13 cellular contexts compared by ENCODE assay signal in the genomic region with DNA sequence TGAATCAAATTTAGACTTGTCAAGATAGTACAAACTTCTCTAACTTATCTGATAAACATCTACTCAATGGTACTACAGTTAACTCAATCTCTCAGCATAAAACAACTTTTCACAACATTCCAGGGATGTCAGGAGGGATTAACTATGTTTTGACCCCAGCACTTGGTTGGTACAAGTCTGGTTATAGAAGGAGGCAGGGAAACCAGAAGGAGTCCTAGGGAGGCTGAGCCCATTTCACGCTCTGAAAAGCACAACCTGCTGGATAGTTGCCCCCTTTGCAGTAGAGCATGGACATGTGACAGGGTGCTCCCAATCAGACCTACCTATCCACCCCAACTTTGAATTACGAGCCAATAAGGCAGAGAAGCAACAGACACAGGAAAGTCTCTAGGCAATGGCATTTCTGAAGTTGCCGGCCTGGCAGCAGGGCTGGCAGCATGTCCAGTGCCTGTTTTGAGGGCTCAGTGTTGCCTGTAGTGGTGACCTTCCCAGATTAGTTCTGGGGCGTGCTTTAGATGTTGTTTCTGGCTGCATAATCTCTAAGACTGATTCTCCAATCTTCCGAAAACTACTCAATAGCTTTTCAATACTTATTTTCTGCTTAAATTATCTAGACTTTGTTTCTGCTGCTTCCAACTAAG. TPM values are rescaled to one million over a fixed set of nuclear protein-coding genes. Genes with fewer than 3 reads are reported as not detected.
DNase-seq lines count a peak whose midpoint lies in the region; ATAC-seq, FAIRE-seq and TF ChIP-seq lines count a peak whose summit lies in the region.
"Had no signal": no experiment of that assay in that cellular context is flagged by ENCODE, and none has a peak within 500 bp of the region (broad histone marks: within the 10 kb centered on the region; RNA-seq: fewer than 3 reads in every experiment).

No MANE protein-coding gene starts in this region.

- no peaks in the 10 kb centered on the region for H3K4me1 ChIP-seq in naive thymus-derived CD4-positive, alpha-beta T cell (ENCODE audit: control insufficient read depth in 2 of 2, insufficient read depth in 2 of 2, low read length in 2 of 2)
- peaks cover 11% of the 10 kb centered on the region; the same call in 1 of the 2 replicates for H3K4me1 ChIP-seq in HepG2 (ENCODE audit: insufficient read depth, low read length)

- CTCF ChIA-PET in naive thymus-derived CD4-positive, alpha-beta T cell (lab: Charles Lee), result no interaction called here
- CTCF ChIA-PET in HepG2 (lab: Yijun Ruan, JAX; ENCODE audit: low intra/inter-chr PET ratio, low total read pairs), result no interaction called here

- no peak overlapping the region for H3K27ac ChIP-seq in naive thymus-derived CD4-positive, alpha-beta T cell (ENCODE audit: low read depth, low read length)
- no peak overlapping the region for H3K27ac ChIP-seq in HepG2 (ENCODE audit: extremely low read length, insufficient read depth, low read length)
- H3K27ac ChIP-seq: BLaER1 had no signal

- H3K4me2 ChIP-seq in HepG2 (ENCODE audit: low read depth, low read length), result no peak overlapping the region
- H3K4me2 ChIP-seq: BLaER1 had no signal

- H3K27ac Mint-ChIP-seq in chondrocyte (ENCODE audit: unreplicated experiment) (peak overlapping the region; percentile 5), naive B cell (peak overlapping the region; percentile 27 to 93 (median 72))
- no peak overlapping the region for H3K27ac Mint-ChIP-seq in naive thymus-derived CD4-positive, alpha-beta T cell
- H3K27ac Mint-ChIP-seq: activated naive CD8-positive, alpha-beta T cell; natural killer cell had no signal

- no peak for FAIRE-seq in HepG2 (lab: Jason Lieb, UNC)

- BruUV-seq in HepG2 (replicated peaks; lab: Mats Ljungman, UMichigan), result no TSS peak

- H3K4me1 Mint-ChIP-seq in chondrocyte (ENCODE audit: low read depth) (peaks cover 17% of the 10 kb centered on the region), naive B cell (peaks cover 38 to 48% (median 47%) of the 10 kb centered on the region in 3 donors)
- no peaks in the 10 kb centered on the region for H3K4me1 Mint-ChIP-seq in naive thymus-derived CD4-positive, alpha-beta T cell

- no peaks in the 10 kb centered on the region for H3K27me3 Mint-ChIP-seq in chondrocyte (ENCODE audit: low read depth)
- no peaks in the 10 kb centered on the region for H3K27me3 Mint-ChIP-seq in naive B cell
- H3K27me3 Mint-ChIP-seq in naive thymus-derived CD4-positive, alpha-beta T cell, result peaks cover 0 to 20% (median 9%) of the 10 kb centered on the region in 5 donors

- TF ChIP-seq RAD21 in HepG2 (CRISPR knock-in tag; IDR thresholded peaks at IDR 0.05), result no peak

- ATAC-seq in naive B cell (ENCODE audit: low read depth in 2 of 2), result no peak
- ATAC-seq in HG03432 (IDR thresholded peaks at IDR 0.05; ENCODE audit: unreplicated experiment), result no peak
- no peak for ATAC-seq in naive thymus-derived CD4-positive, alpha-beta T cell
- ATAC-seq in GM21717 (IDR thresholded peaks at IDR 0.05; ENCODE audit: unreplicated experiment), result no peak
- no peak for ATAC-seq in HepG2
- ATAC-seq: natural killer cell had no signal

- H3K9me3 Mint-ChIP-seq in chondrocyte (ENCODE audit: low read depth), result no peaks in the 10 kb centered on the region
- H3K9me3 Mint-ChIP-seq in naive B cell, result peaks cover 0 to 2% (median 0%) of the 10 kb centered on the region in 7 donors
- H3K9me3 Mint-ChIP-seq in naive thymus-derived CD4-positive, alpha-beta T cell, result peaks cover 0 to 5% (median 0%) of the 10 kb centered on the region in 11 donors
- H3K9me3 Mint-ChIP-seq: natural killer cell had no signal

- no peaks in the 10 kb centered on the region for H3K36me3 ChIP-seq in naive thymus-derived CD4-positive, alpha-beta T cell (ENCODE audit: control insufficient read depth in 2 of 3, insufficient read depth in 3 of 3, low read length in 3 of 3)
- H3K36me3 ChIP-seq in HepG2 (replicated peaks in 1 of 2; ENCODE audit: control insufficient read depth in 1 of 2, insufficient read depth in 2 of 2, low read length in 2 of 2), result no peaks in the 10 kb centered on the region
- H3K36me3 ChIP-seq: BLaER1 had no signal

- peaks cover 0 to 3% of the 10 kb centered on the region in 2 donors for H3K27me3 ChIP-seq in naive thymus-derived CD4-positive, alpha-beta T cell (ENCODE audit: control insufficient read depth in 2 of 2, insufficient read depth in 2 of 2, low read length in 2 of 2)
- no peaks in the 10 kb centered on the region for H3K27me3 ChIP-seq in HepG2 (ENCODE audit: control insufficient read depth in 1 of 2, insufficient read depth in 2 of 2, low read length in 2 of 2)
- H3K27me3 ChIP-seq: BLaER1 had no signal

- H3K4me3 ChIP-seq in naive thymus-derived CD4-positive, alpha-beta T cell (ENCODE audit: low read length), result no peak overlapping the region
- no peak overlapping the region for H3K4me3 ChIP-seq in HepG2 (replicated peaks in 1 of 3; ENCODE audit: insufficient read depth in 1 of 3, low read depth in 2 of 3, low read length in 3 of 3)
- H3K4me3 ChIP-seq: BLaER1 had no signal

- TF ChIP-seq CTCF in chondrocyte (IDR thresholded peaks at IDR 0.05), result no peak
- TF ChIP-seq CTCF in HepG2 (CRISPR knock-in tag; IDR thresholded peaks at IDR 0.05), result no peak

- POLR2A ChIA-PET in naive thymus-derived CD4-positive, alpha-beta T cell (lab: Charles Lee), result no interaction called here
- POLR2A ChIA-PET in HepG2 (lab: Yijun Ruan, JAX), result no interaction called here

- H3K9me3 ChIP-seq in naive thymus-derived CD4-positive, alpha-beta T cell (ENCODE audit: control insufficient read depth in 2 of 3, low read length in 3 of 3), result no peaks in the 10 kb centered on the region
- H3K9me3 ChIP-seq in HepG2 (ENCODE audit: low read length), result no peaks in the 10 kb centered on the region
- H3K9me3 ChIP-seq: BLaER1 had no signal

- H4K20me1 ChIP-seq in HepG2 (ENCODE audit: insufficient read depth, low read length), result no peaks in the 10 kb centered on the region
- H4K20me1 ChIP-seq: BLaER1 had no signal

- in situ Hi-C loops in HepG2 (cut with HindIII; ENCODE audit: extremely low pct_ligation_motif_present, low pct_unique_long_range_greater_than_20kb), result no loop called here

- DNase-seq in AG20443 (ENCODE audit: low spot score), result peak; percentile 32
- DNase-seq in M059J (ENCODE audit: low read depth), result peak; percentile 81
- DNase-seq in chondrocyte (ENCODE audit: low spot score), result no peak
- no peak for DNase-seq in naive B cell
- DNase-seq in naive thymus-derived CD4-positive, alpha-beta T cell, result no peak
- DNase-seq in HepG2 (ENCODE audit: low spot score), result no peak
- DNase-seq: natural killer cell, NCI-H1092, NCI-H526 treated with DMSO at 0.1 percent for 48 hours had no signal

- H3K4me3 Mint-ChIP-seq in chondrocyte (ENCODE audit: unreplicated experiment) (no peak overlapping the region), naive B cell (peak overlapping the region in 5 of 8 donors; percentile 1 to 34 (median 24))
- no peak overlapping the region for H3K4me3 Mint-ChIP-seq in naive thymus-derived CD4-positive, alpha-beta T cell
- H3K4me3 Mint-ChIP-seq: activated naive CD8-positive, alpha-beta T cell; natural killer cell had no signal

- 70% methylated on average over 2 of the region's 5 CpGs for WGBS in HepG2 (ENCODE audit: low lambda C conversion rate)

- H3K9ac ChIP-seq in HepG2 (ENCODE audit: insufficient read depth, low read depth, low read length), result no peak overlapping the region
- H3K9ac ChIP-seq: BLaER1 had no signal

- TF ChIP-seq POLR2A in HepG2 (IDR thresholded peaks at IDR 0.05; ENCODE audit: insufficient read depth in 1 of 2, low read depth in 2 of 2, low read length in 2 of 2), result no peak

- H3K79me2 ChIP-seq in HepG2 (ENCODE audit: insufficient read depth, low read length), result no peaks in the 10 kb centered on the region

- intact Hi-C loops in naive thymus-derived CD4-positive, alpha-beta T cell (cut with micrococcal nuclease), result no loop called here
- intact Hi-C loops in HepG2 (cut with micrococcal nuclease; ENCODE audit: unreplicated experiment), result no loop called here

- H3K36me3 Mint-ChIP-seq in chondrocyte (ENCODE audit: low read depth) (no peaks in the 10 kb centered on the region), naive B cell (no peaks in the 10 kb centered on the region)
- H3K36me3 Mint-ChIP-seq in naive thymus-derived CD4-positive, alpha-beta T cell, result no peaks in the 10 kb centered on the region
- H3K36me3 Mint-ChIP-seq: activated naive CD8-positive, alpha-beta T cell; natural killer cell had no signal

- no peak for TF ChIP-seq EP300 in HepG2 (IDR thresholded peaks at IDR 0.05; ENCODE audit: low read depth in 2 of 2, low read length in 2 of 2)
- TF ChIP-seq EP300 in HepG2 (CRISPR knock-in tag; IDR thresholded peaks at IDR 0.05; ENCODE audit: borderline replicate concordance), result no peak

- H2AFZ ChIP-seq in HepG2 (ENCODE audit: low read length), result no peak overlapping the region

RNA-seq across cellular contexts. Expression of a gene that starts 8.2 kb away (rescaled TPM):
- total RNA-seq in M059J (2014; rRNA removed; shearing (Covaris generic)), result not detected in 2 replicates
- total RNA-seq in chondrocyte (not detected in 3 replicates), HepG2 (2016; rRNA removed; fragmentation: Illumina TruSeq; extraction: Trizol) (not detected in 2 replicates)
- polyA plus RNA-seq in naive B cell (ENCODE audit: low read depth in 6 of 6) (1 to 10 TPM in 1 of 6 donors, under 1 TPM in 2, not detected in 3; 0.35 to 2.6 (median 0.71) TPM), HepG2 (2011; rRNA removed) (not detected in 2 replicates)
- total RNA-seq in naive thymus-derived CD4-positive, alpha-beta T cell, result not detected
- polyA plus RNA-seq in naive thymus-derived CD4-positive, alpha-beta T cell, result not detected
- not detected in 2 replicates for total RNA-seq in HepG2 (2016; cell fraction: cytosol; rRNA removed; fragmentation: Illumina TruSeq; extraction: Trizol; ENCODE audit: low read depth)
- not detected in 2 replicates for total RNA-seq in HepG2 (2016; cell fraction: insoluble cytoplasmic fraction; rRNA removed; fragmentation: Illumina TruSeq; extraction: Trizol)
- not detected in 2 replicates for total RNA-seq in HepG2 (2016; cell fraction: membrane; rRNA removed; fragmentation: Illumina TruSeq; extraction: Trizol)
- not detected in 2 replicates for total RNA-seq in HepG2 (2016; cell fraction: nucleus; rRNA removed; fragmentation: Illumina TruSeq; extraction: Trizol)
- not detected in 2 replicates for polyA plus RNA-seq in HepG2 (2011; cell fraction: cytosol; rRNA removed)
- not detected in 2 replicates for polyA plus RNA-seq in HepG2 (2011; cell fraction: nucleus; rRNA removed)
- polyA plus RNA-seq in HepG2 (2012), result not detected in 2 replicates
- not detected in 2 replicates for polyA plus RNA-seq in HepG2 (2016; cell fraction: cytosol; fragmentation: Illumina TruSeq; extraction: Trizol; ENCODE audit: low read depth)
- not detected in 2 replicates for polyA plus RNA-seq in HepG2 (2016; cell fraction: insoluble cytoplasmic fraction; fragmentation: Illumina TruSeq; extraction: Trizol; ENCODE audit: low read depth)
- not detected in 2 replicates for polyA plus RNA-seq in HepG2 (2016; cell fraction: membrane; fragmentation: Illumina TruSeq; extraction: Trizol; ENCODE audit: low read depth)
- not detected in 2 replicates for polyA plus RNA-seq in HepG2 (2016; cell fraction: nucleus; fragmentation: Illumina TruSeq; extraction: Trizol; ENCODE audit: insufficient read depth, low read depth)
- 0.51 TPM in 1 of 2 replicates, not detected in the other for polyA minus RNA-seq in HepG2 (2011; rRNA and poly(A)+ RNA removed; ENCODE audit: low replicate concordance)
- polyA minus RNA-seq in HepG2 (2011; cell fraction: cytosol; rRNA and poly(A)+ RNA removed), result not detected in 2 replicates
- polyA minus RNA-seq in HepG2 (2011; cell fraction: nucleus; rRNA and poly(A)+ RNA removed), result not detected in 2 replicates
- total RNA-seq: natural killer cell had no signal

RNA-seq across cellular contexts. Expression of a gene that starts 28.8 kb away (rescaled TPM):
- total RNA-seq in M059J (2014; rRNA removed; shearing (Covaris generic)), result 37.3 and 38.2 TPM in 2 replicates
- total RNA-seq in chondrocyte (37.0 to 43.1 TPM (median 42.1 TPM) in 3 replicates), HepG2 (2016; rRNA removed; fragmentation: Illumina TruSeq; extraction: Trizol) (28.1 and 46.0 TPM in 2 replicates)
- polyA plus RNA-seq in naive B cell (ENCODE audit: low read depth in 6 of 6) (100 to 1,000 TPM; 162 to 235 (median 220) TPM), HepG2 (2011; rRNA removed) (32.0 and 39.8 TPM in 2 replicates)
- total RNA-seq in naive thymus-derived CD4-positive, alpha-beta T cell, result 10 to 100 TPM; 41.2 to 68.5 (median 66.1) TPM
- 100 to 1,000 TPM; 106 to 131 TPM for polyA plus RNA-seq in naive thymus-derived CD4-positive, alpha-beta T cell
- total RNA-seq in HepG2 (2016; cell fraction: cytosol; rRNA removed; fragmentation: Illumina TruSeq; extraction: Trizol; ENCODE audit: low read depth), result 217 and 228 TPM in 2 replicates
- total RNA-seq in HepG2 (2016; cell fraction: insoluble cytoplasmic fraction; rRNA removed; fragmentation: Illumina TruSeq; extraction: Trizol), result 28.8 and 45.3 TPM in 2 replicates
- total RNA-seq in HepG2 (2016; cell fraction: membrane; rRNA removed; fragmentation: Illumina TruSeq; extraction: Trizol), result 72.6 and 86.1 TPM in 2 replicates
- total RNA-seq in HepG2 (2016; cell fraction: nucleus; rRNA removed; fragmentation: Illumina TruSeq; extraction: Trizol), result 43.9 and 45.5 TPM in 2 replicates
- polyA plus RNA-seq in HepG2 (2011; cell fraction: cytosol; rRNA removed), result 21.6 and 31.0 TPM in 2 replicates
- polyA plus RNA-seq in HepG2 (2011; cell fraction: nucleus; rRNA removed), result 14.4 and 18.7 TPM in 2 replicates
- 37.4 and 44.5 TPM in 2 replicates for polyA plus RNA-seq in HepG2 (2012)
- 6.6 and 7.0 TPM in 2 replicates for polyA plus RNA-seq in HepG2 (2016; cell fraction: cytosol; fragmentation: Illumina TruSeq; extraction: Trizol; ENCODE audit: low read depth)
- polyA plus RNA-seq in HepG2 (2016; cell fraction: insoluble cytoplasmic fraction; fragmentation: Illumina TruSeq; extraction: Trizol; ENCODE audit: low read depth), result 21.5 and 26.7 TPM in 2 replicates
- polyA plus RNA-seq in HepG2 (2016; cell fraction: membrane; fragmentation: Illumina TruSeq; extraction: Trizol; ENCODE audit: low read depth), result 13.9 and 14.4 TPM in 2 replicates
- polyA plus RNA-seq in HepG2 (2016; cell fraction: nucleus; fragmentation: Illumina TruSeq; extraction: Trizol; ENCODE audit: insufficient read depth, low read depth), result 51.2 and 51.6 TPM in 2 replicates
- polyA minus RNA-seq in HepG2 (2011; rRNA and poly(A)+ RNA removed; ENCODE audit: low replicate concordance), result 50.9 and 117 TPM in 2 replicates
- 55.4 and 59.3 TPM in 2 replicates for polyA minus RNA-seq in HepG2 (2011; cell fraction: cytosol; rRNA and poly(A)+ RNA removed)
- polyA minus RNA-seq in HepG2 (2011; cell fraction: nucleus; rRNA and poly(A)+ RNA removed), result 74.9 and 95.4 TPM in 2 replicates

RNA-seq across cellular contexts. Expression of a gene that starts 31.9 kb away (rescaled TPM):
- total RNA-seq in M059J (2014; rRNA removed; shearing (Covaris generic)), result 31.3 and 64.5 TPM in 2 replicates
- total RNA-seq in chondrocyte, result 52.2 to 61.7 TPM (median 55.9 TPM) in 3 replicates
- 10 to 100 TPM; 59.9 to 80.5 (median 71.2) TPM for polyA plus RNA-seq in naive B cell (ENCODE audit: low read depth in 6 of 6)
- total RNA-seq in naive thymus-derived CD4-positive, alpha-beta T cell, result 10 to 100 TPM; 29.9 to 44.4 (median 33.4) TPM
- 10 to 100 TPM; 75.4 to 77.5 TPM for polyA plus RNA-seq in naive thymus-derived CD4-positive, alpha-beta T cell
- 57.6 and 73.2 TPM in 2 replicates for total RNA-seq in HepG2 (2016; rRNA removed; fragmentation: Illumina TruSeq; extraction: Trizol)
- total RNA-seq in HepG2 (2016; cell fraction: cytosol; rRNA removed; fragmentation: Illumina TruSeq; extraction: Trizol; ENCODE audit: low read depth), result 8.4 and 10.2 TPM in 2 replicates
- 55.4 and 78.2 TPM in 2 replicates for total RNA-seq in HepG2 (2016; cell fraction: insoluble cytoplasmic fraction; rRNA removed; fragmentation: Illumina TruSeq; extraction: Trizol)
- total RNA-seq in HepG2 (2016; cell fraction: membrane; rRNA removed; fragmentation: Illumina TruSeq; extraction: Trizol), result 13.8 and 20.0 TPM in 2 replicates
- total RNA-seq in HepG2 (2016; cell fraction: nucleus; rRNA removed; fragmentation: Illumina TruSeq; extraction: Trizol), result 30.5 and 31.9 TPM in 2 replicates
- polyA plus RNA-seq in HepG2 (2011; rRNA removed), result 25.5 and 33.0 TPM in 2 replicates
- 22.4 and 27.4 TPM in 2 replicates for polyA plus RNA-seq in HepG2 (2011; cell fraction: cytosol; rRNA removed)
- 7.2 and 10.3 TPM in 2 replicates for polyA plus RNA-seq in HepG2 (2011; cell fraction: nucleus; rRNA removed)
- 21.8 and 23.7 TPM in 2 replicates for polyA plus RNA-seq in HepG2 (2012)
- 4.3 and 5.0 TPM in 2 replicates for polyA plus RNA-seq in HepG2 (2016; cell fraction: cytosol; fragmentation: Illumina TruSeq; extraction: Trizol; ENCODE audit: low read depth)
- 65.7 and 69.6 TPM in 2 replicates for polyA plus RNA-seq in HepG2 (2016; cell fraction: insoluble cytoplasmic fraction; fragmentation: Illumina TruSeq; extraction: Trizol; ENCODE audit: low read depth)
- 7.5 and 8.4 TPM in 2 replicates for polyA plus RNA-seq in HepG2 (2016; cell fraction: membrane; fragmentation: Illumina TruSeq; extraction: Trizol; ENCODE audit: low read depth)
- 45.6 and 52.9 TPM in 2 replicates for polyA plus RNA-seq in HepG2 (2016; cell fraction: nucleus; fragmentation: Illumina TruSeq; extraction: Trizol; ENCODE audit: insufficient read depth, low read depth)
- 3.4 and 15.7 TPM in 2 replicates for polyA minus RNA-seq in HepG2 (2011; rRNA and poly(A)+ RNA removed; ENCODE audit: low replicate concordance)
- 7.2 and 8.0 TPM in 2 replicates for polyA minus RNA-seq in HepG2 (2011; cell fraction: cytosol; rRNA and poly(A)+ RNA removed)
- 15.6 and 23.2 TPM in 2 replicates for polyA minus RNA-seq in HepG2 (2011; cell fraction: nucleus; rRNA and poly(A)+ RNA removed)

Comparison
In these comparisons a context has a peak if more than half of its experiments do, and no peak if none do; other contexts are left out.
1. DNase-seq: peak in AG20443 (single experiment) and M059J (single experiment); none in chondrocyte (single experiment), naive B cell (single experiment), naive thymus-derived CD4-positive, alpha-beta T cell (0 of 9) and HepG2 (single experiment).
2. H3K27ac Mint-ChIP-seq: peak in chondrocyte (single experiment) and naive B cell (6 of 6); none in naive thymus-derived CD4-positive, alpha-beta T cell (0 of 9).
3. H3K4me3 Mint-ChIP-seq: peak in naive B cell (5 of 8); none in chondrocyte (single experiment) and naive thymus-derived CD4-positive, alpha-beta T cell (0 of 10).